ENCODE assay signal across 16 cellular contexts in genomic region chr7:6655636-6656385, GRCh38.
"Had no signal": no experiment of that assay in that cellular context is flagged by ENCODE, and none has a peak within 500 bp of the region (broad histone marks: within the 10 kb centered on the region; RNA-seq: fewer than 3 reads in every experiment).

No MANE protein-coding gene starts in this region.

- H3K4me3 ChIP-seq: body of pancreas, right atrium auricular region, upper lobe of left lung had no signal

- ATAC-seq: activated T-cell treated with anti-CD3 and anti-CD28 coated beads, Interleukin-2, amount 50 U/mL, for 4 hours; body of pancreas; left cardiac atrium; naive thymus-derived CD4-positive, alpha-beta T cell; stimulated activated naive B cell treated with anti-CD40 and anti-IgM and Interleukin-4, amounts not matched to agents 10 μg/mL and 1 μg/mL and 100 μg/mL, for 72 hours; T-helper 17 cell had no signal

- H3K4me1 ChIP-seq: right atrium auricular region, upper lobe of left lung had no signal

- H3K27ac Mint-ChIP-seq: activated CD4-positive, alpha-beta memory T cell treated with anti-CD3 and anti-CD28 coated beads for 36 hours; dendritic cell treated with granulocyte-macrophage colony-stimulating factor and Interleukin-4, amounts not matched to agents 40 ng/mL and 50 ng/mL, for 4 days; naive thymus-derived CD4-positive, alpha-beta T cell; stimulated activated naive B cell treated with anti-CD40 and anti-IgM and Interleukin-4, amounts not matched to agents 10 μg/mL and 1 μg/mL and 100 μg/mL, for 72 hours; T-helper 17 cell had no signal

- H3K27me3 ChIP-seq: body of pancreas, right atrium auricular region, upper lobe of left lung had no signal

- H3K27ac ChIP-seq: body of pancreas, right atrium auricular region, upper lobe of left lung had no signal

- H3K4me3 Mint-ChIP-seq: activated CD4-positive, alpha-beta memory T cell treated with anti-CD3 and anti-CD28 coated beads for 36 hours; activated T-cell treated with anti-CD3 and anti-CD28 coated beads, Interleukin-2, amount 50 U/mL, for 4 hours; central memory CD8-positive, alpha-beta T cell; dendritic cell treated with granulocyte-macrophage colony-stimulating factor and Interleukin-4, amounts not matched to agents 40 ng/mL and 50 ng/mL, for 4 days; naive thymus-derived CD4-positive, alpha-beta T cell; stimulated activated naive B cell treated with anti-CD40 and anti-IgM and Interleukin-4, amounts not matched to agents 10 μg/mL and 1 μg/mL and 100 μg/mL, for 72 hours; T-helper 17 cell had no signal

- H3K9me3 Mint-ChIP-seq: activated T-cell treated with anti-CD3 and anti-CD28 coated beads, Interleukin-2, amount 50 U/mL, for 4 hours; central memory CD8-positive, alpha-beta T cell had no signal

- DNase-seq: activated CD4-positive, alpha-beta memory T cell treated with anti-CD3 and anti-CD28 coated beads for 36 hours; activated CD4-positive, alpha-beta T cell treated with anti-CD3 and anti-CD28 coated beads for 1 hour; activated effector memory CD4-positive, alpha-beta T cell treated with anti-CD3 and anti-CD28 coated beads, Interleukin-2, amount 50 U/mL, for 16 hours; activated T-cell treated with anti-CD3 and anti-CD28 coated beads, Interleukin-2, amount 50 U/mL, for 4 hours; amniotic stem cell; body of pancreas; hypothalamus; left cardiac atrium; naive thymus-derived CD4-positive, alpha-beta T cell; stimulated activated CD4-positive, alpha-beta T cell treated with anti-CD3 and anti-CD28 coated beads, Interleukin-1b, Interleukin-23, amount 100 ng/mL, for 48 hours; stimulated activated naive B cell treated with anti-CD40 and anti-IgM and Interleukin-4, amounts not matched to agents 10 μg/mL and 1 μg/mL and 100 μg/mL, for 72 hours; T-helper 17 cell had no signal

- H3K27me3 Mint-ChIP-seq: activated CD4-positive, alpha-beta memory T cell treated with anti-CD3 and anti-CD28 coated beads for 36 hours; central memory CD8-positive, alpha-beta T cell; naive thymus-derived CD4-positive, alpha-beta T cell; stimulated activated naive B cell treated with anti-CD40 and anti-IgM and Interleukin-4, amounts not matched to agents 10 μg/mL and 1 μg/mL and 100 μg/mL, for 72 hours; T-helper 17 cell had no signal

- H3K9me3 ChIP-seq: body of pancreas had no signal
